Comparison of ENCODE assay signal across 20 cellular contexts in the genomic region with DNA sequence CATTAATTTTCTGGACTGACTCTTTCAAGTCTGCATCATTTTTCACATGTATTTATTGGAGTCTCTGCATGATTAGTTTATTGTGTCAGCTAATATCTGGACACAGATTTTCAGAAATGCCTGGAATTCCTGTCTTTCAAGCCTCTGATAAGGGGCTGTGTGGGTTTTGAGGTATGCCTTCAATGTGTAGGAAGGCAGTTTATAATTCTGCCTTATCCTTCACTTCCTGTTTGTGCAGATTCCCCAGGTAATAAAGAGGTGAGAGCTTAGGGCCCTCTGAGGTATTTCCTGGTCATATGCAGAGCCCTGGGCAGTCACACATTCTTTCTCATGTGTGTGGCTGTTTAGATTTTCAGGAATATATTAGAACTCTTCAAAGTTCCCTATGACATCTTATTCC.
DNase-seq lines count a peak whose midpoint lies in the region; ATAC-seq and TF ChIP-seq lines count a peak whose summit lies in the region.
"Had no signal": no experiment of that assay in that cellular context is flagged by ENCODE, and none has a peak within 500 bp of the region (broad histone marks: within the 10 kb centered on the region; RNA-seq: fewer than 3 reads in every experiment).

No MANE protein-coding gene starts in this region.

- ATAC-seq in esophagus mucosa (peak; percentile 41), GM21717 (IDR thresholded peaks at IDR 0.05; ENCODE audit: unreplicated experiment) (no peak)
- ATAC-seq: A549 had no signal

- peaks cover 2% of the 10 kb centered on the region for H3K27me3 ChIP-seq in WERI-Rb-1 (ENCODE audit: insufficient read depth, low read depth, severe bottlenecking)
- H3K27me3 ChIP-seq in neural progenitor cell: no peaks in the 10 kb centered on the region

- no peaks in the 10 kb centered on the region for H3K27me3 Mint-ChIP-seq in neural progenitor cell (ENCODE audit: insufficient read depth, low read depth)

- H3K4me1 ChIP-seq in neural progenitor cell: no peaks in the 10 kb centered on the region
- H3K4me1 ChIP-seq: A549 had no signal

- H3K27ac Mint-ChIP-seq in neural progenitor cell: no peak overlapping the region
- H3K27ac Mint-ChIP-seq: B cell, CD14-positive monocyte had no signal

- H3K36me3 ChIP-seq in WERI-Rb-1 (no peaks in the 10 kb centered on the region), neural progenitor cell (no peaks in the 10 kb centered on the region)
- H3K36me3 ChIP-seq: MG63 had no signal

- H3K4me3 ChIP-seq in WERI-Rb-1 (ENCODE audit: low read depth, low read length) (no peak overlapping the region), neural progenitor cell (no peak overlapping the region)
- H3K4me3 ChIP-seq: A549, MG63 had no signal

- no peak overlapping the region for H3K4me3 Mint-ChIP-seq in neural progenitor cell
- H3K4me3 Mint-ChIP-seq: B cell, CD14-positive monocyte had no signal

- DNase-seq in A172 (ENCODE audit: low spot score) (peak; percentile 4), amniotic epithelial cell (ENCODE audit: low read depth) (peak; percentile 57), kidney tubule cell (ENCODE audit: low spot score) (peak; percentile 58), WERI-Rb-1 (no peak), neural progenitor cell (ENCODE audit: low spot score) (no peak)
- DNase-seq in activated naive CD4-positive, alpha-beta T cell treated with anti-CD3 and anti-CD28 coated beads, Interleukin-2, amount 50 U/mL, for 16 hours: no peak
- DNase-seq: DMS79, MG63, NCI-H1417, NCI-H1694 treated with DMSO at 0.1 percent for 48 hours, NCI-H2081 treated with DMSO at 0.1 percent for 48 hours, NCI-H2171 treated with DMSO at 0.1 percent for 48 hours, NCI-H446, NCI-H526, OCI-M1 had no signal

- TF ChIP-seq CTCF in WERI-Rb-1 (IDR thresholded peaks at IDR 0.05; ENCODE audit: low read depth, low read length) (no peak), neural progenitor cell (IDR thresholded peaks at IDR 0.05) (no peak)

- H2AFZ ChIP-seq in neural progenitor cell (replicated peaks): no peak overlapping the region

- H3K9me3 ChIP-seq in WERI-Rb-1 (ENCODE audit: severe bottlenecking): no peaks in the 10 kb centered on the region
- no peaks in the 10 kb centered on the region for H3K9me3 ChIP-seq in neural progenitor cell (ENCODE audit: low read depth)
- H3K9me3 ChIP-seq: A549, MG63 had no signal

- no peak overlapping the region for H3K27ac ChIP-seq in WERI-Rb-1
- H3K27ac ChIP-seq in neural progenitor cell: no peak overlapping the region
- H3K27ac ChIP-seq: A549 had no signal

- peaks cover 2% of the 10 kb centered on the region for H3K9me3 Mint-ChIP-seq in neural progenitor cell

- no peak overlapping the region for H3K4me2 ChIP-seq in neural progenitor cell
- H3K4me2 ChIP-seq: A549 had no signal

- no peaks in the 10 kb centered on the region for H3K36me3 Mint-ChIP-seq in neural progenitor cell
- H3K36me3 Mint-ChIP-seq: CD14-positive monocyte had no signal

- no peaks in the 10 kb centered on the region for H3K79me2 ChIP-seq in neural progenitor cell (ENCODE audit: low read depth)

- no peak overlapping the region for H3K9ac ChIP-seq in neural progenitor cell

- no peaks in the 10 kb centered on the region for H4K20me1 ChIP-seq in neural progenitor cell (ENCODE audit: low read depth)

- H3K4me1 Mint-ChIP-seq in neural progenitor cell: no peaks in the 10 kb centered on the region
- H3K4me1 Mint-ChIP-seq: B cell had no signal

- no peaks in the 10 kb centered on the region for H3F3A ChIP-seq in neural progenitor cell (ENCODE audit: low read depth)

Comparison
In these comparisons a context has a peak if more than half of its experiments do, and no peak if none do; other contexts are left out.
1. DNase-seq: peak in A172 (single experiment), amniotic epithelial cell (single experiment) and kidney tubule cell (single experiment); none in WERI-Rb-1 (single experiment), activated naive CD4-positive, alpha-beta T cell treated with anti-CD3 and anti-CD28 coated beads, Interleukin-2, amount 50 U/mL, for 16 hours (single experiment) and neural progenitor cell (single experiment).